Comparison of ENCODE assay signal across 2 cellular contexts in the genomic region with DNA sequence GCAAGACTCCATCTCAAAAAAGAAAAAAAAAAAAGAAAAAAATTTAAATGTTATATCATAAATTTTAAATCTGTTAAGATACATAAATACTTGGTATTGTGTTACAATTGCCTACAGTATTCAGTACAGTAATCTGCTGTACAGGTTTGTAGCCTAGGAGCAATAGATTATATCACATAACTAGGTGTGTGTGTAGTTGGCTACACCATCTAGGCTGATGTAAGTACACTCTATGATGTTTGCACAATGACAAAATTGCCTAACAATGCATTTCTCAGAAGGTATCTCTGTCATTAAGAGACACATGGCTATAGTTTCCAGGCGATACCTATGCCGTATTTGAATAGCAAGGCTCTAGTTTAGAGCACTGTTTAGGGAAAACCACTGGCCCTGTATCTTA. TPM values are rescaled to one million over a fixed set of nuclear protein-coding genes. Genes with fewer than 3 reads are reported as not detected.
"Had no signal": no experiment of that assay in that cellular context is flagged by ENCODE, and none has a peak within 500 bp of the region (broad histone marks: within the 10 kb centered on the region; RNA-seq: fewer than 3 reads in every experiment).

No MANE protein-coding gene starts in this region.

RNA-seq across cellular contexts. Expression of a gene that starts 32.0 kb away (rescaled TPM):
- total RNA-seq: natural killer cell, suprapubic skin had no signal
